Comparison of ENCODE assay signal across 8 cellular contexts in the genomic region with DNA sequence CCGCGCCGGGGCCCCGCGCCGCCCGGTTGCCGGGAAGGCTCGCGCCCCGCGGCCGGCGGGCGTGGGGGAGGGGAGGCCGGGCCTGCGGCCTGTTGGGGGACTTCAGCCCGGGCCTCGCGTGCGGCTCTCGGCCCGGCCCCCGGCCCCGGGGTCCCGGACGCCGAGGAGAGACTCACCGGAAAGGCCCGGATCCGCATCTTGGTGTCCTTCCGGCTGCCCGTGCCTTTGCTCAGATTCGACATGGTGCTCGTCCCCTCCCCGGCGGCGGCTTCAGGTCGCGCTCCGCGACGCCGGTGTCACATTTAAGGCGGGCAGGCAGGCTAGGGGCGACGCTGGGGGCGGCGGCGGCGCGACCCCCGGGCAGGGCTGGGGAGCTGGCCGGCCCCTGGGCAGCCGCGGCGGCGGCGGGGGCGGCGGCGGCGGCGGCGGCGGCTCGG. TPM values are rescaled to one million over a fixed set of nuclear protein-coding genes. Genes with fewer than 3 reads are reported as not detected.
A peak's percentile ranks its signal among the peaks of the same experiment; 100 is the strongest.
DNase-seq lines count a peak whose midpoint lies in the region; ATAC-seq and TF ChIP-seq lines count a peak whose summit lies in the region.

No MANE protein-coding gene starts in this region.

- H3K4me1 ChIP-seq in OCI-LY3 (ENCODE audit: low read length), result peaks cover 17% of the 10 kb centered on the region

- DNase-seq in 8988T, result peak; percentile 34
- DNase-seq in foreskin fibroblast, result peak; percentile 24 to 64
- DNase-seq in omental fat pad (ENCODE audit: low spot score), result no peak
- peak; percentile 68 for DNase-seq in ureter (ENCODE audit: low spot score)

- H4K20me1 ChIP-seq in OCI-LY3 (ENCODE audit: insufficient read depth, low read length), result peaks cover 41% of the 10 kb centered on the region

- peaks cover 53% of the 10 kb centered on the region for H3K79me2 ChIP-seq in OCI-LY3 (ENCODE audit: low read length)

- TF ChIP-seq CTCF in OCI-LY3 (IDR thresholded peaks at IDR 0.05; ENCODE audit: low read depth, low read length), result no peak
- TF ChIP-seq CTCF in foreskin fibroblast (IDR thresholded peaks at IDR 0.05; ENCODE audit: low read depth, low read length), result no peak
- no peak for TF ChIP-seq CTCF in omental fat pad (IDR thresholded peaks at IDR 0.05)

- H3K27me3 ChIP-seq in OCI-LY3 (ENCODE audit: low read depth, low read length), result no peaks in the 10 kb centered on the region

- H3K9me3 Mint-ChIP-seq in activated T-helper 17 cell treated with anti-CD3 and anti-CD28 coated beads, Interleukin-2, amount 50 U/mL, for 72 hours, result no peaks in the 10 kb centered on the region

- H3K4me3 ChIP-seq in OCI-LY3 (ENCODE audit: low read length), result peak overlapping the region; percentile 100
- H3K4me3 ChIP-seq in foreskin fibroblast (ENCODE audit: low read depth in 1 of 2, low read length in 2 of 2), result peak overlapping the region; percentile 93 to 96

- H3K36me3 ChIP-seq in OCI-LY3 (replicated peaks; ENCODE audit: low read depth, low read length), result peaks cover 9% of the 10 kb centered on the region

- peak overlapping the region; percentile 90 for H3K27ac Mint-ChIP-seq in activated T-helper 17 cell treated with anti-CD3 and anti-CD28 coated beads, Interleukin-2, amount 50 U/mL, for 72 hours

- H3K4me2 ChIP-seq in OCI-LY3 (ENCODE audit: low read length), result no peak overlapping the region

- peaks cover 5% of the 10 kb centered on the region for H3K4me1 Mint-ChIP-seq in activated T-helper 17 cell treated with anti-CD3 and anti-CD28 coated beads, Interleukin-2, amount 50 U/mL, for 72 hours

- ATAC-seq in GM18499 (IDR thresholded peaks at IDR 0.05; ENCODE audit: insufficient read depth, unreplicated experiment) (peak; percentile 21), HG02938 (IDR thresholded peaks at IDR 0.05; ENCODE audit: unreplicated experiment) (peak; percentile 38), omental fat pad (ENCODE audit: low FRiP score) (peak; percentile 21)
- peak; percentile 38 for ATAC-seq in activated T-helper 17 cell treated with anti-CD3 and anti-CD28 coated beads, Interleukin-2, amount 50 U/mL, for 72 hours (replicated peaks)

- no peak overlapping the region for H2AFZ ChIP-seq in OCI-LY3 (ENCODE audit: low read depth, low read length)

- H3K27me3 Mint-ChIP-seq in activated T-helper 17 cell treated with anti-CD3 and anti-CD28 coated beads, Interleukin-2, amount 50 U/mL, for 72 hours, result no peaks in the 10 kb centered on the region

- H3K9ac ChIP-seq in OCI-LY3 (ENCODE audit: low read length), result peak overlapping the region; percentile 92

- H3K9me3 ChIP-seq in OCI-LY3 (ENCODE audit: insufficient read depth, low read length), result no peaks in the 10 kb centered on the region

- peak overlapping the region; percentile 76 for H3K27ac ChIP-seq in OCI-LY3 (ENCODE audit: low read length)

- peaks cover 51% of the 10 kb centered on the region for H3K36me3 Mint-ChIP-seq in activated T-helper 17 cell treated with anti-CD3 and anti-CD28 coated beads, Interleukin-2, amount 50 U/mL, for 72 hours (ENCODE audit: low read depth)

- peak overlapping the region; percentile 99 for H3K4me3 Mint-ChIP-seq in activated T-helper 17 cell treated with anti-CD3 and anti-CD28 coated beads, Interleukin-2, amount 50 U/mL, for 72 hours

RNA-seq across cellular contexts. Expression of gene CUL3, which starts 0.4 kb away (rescaled TPM):
- total RNA-seq in activated T-helper 17 cell treated with anti-CD3 and anti-CD28 coated beads, Interleukin-2, amount 50 U/mL, for 72 hours, result 100 to 1,000 TPM in 1 of 2 donors, 10 to 100 TPM in 1; 96.1 to 128 TPM
- total RNA-seq in omental fat pad, result 10 to 100 TPM; 68.0 to 92.7 (median 70.8) TPM
- total RNA-seq in ureter, result 89.5 TPM
